In genomic region chr14:104724981-104725771, GRCh38 we compare ENCODE assay signal across 1 cellular context.
TF ChIP-seq lines count a peak whose summit lies in the region.

No MANE protein-coding gene starts in this region.

TF ChIP-seq in HEK293, 187 proteins besides CTCF, POLR2A, EP300 and RAD21 (continued from another document):
- TF ChIP-seq ZNF518A (tag by site-specific recombination; conservative IDR thresholded peaks at IDR 0.05; ENCODE audit: low read depth) (no peak), ZNF274 (IDR thresholded peaks at IDR 0.05; ENCODE audit: low read length) (no peak), ZNF274 (tag by site-specific recombination; IDR thresholded peaks at IDR 0.05; ENCODE audit: borderline replicate concordance) (no peak), ZBTB7A (tag by site-specific recombination; IDR thresholded peaks at IDR 0.05; ENCODE audit: low read depth) (0 out of 2 replicates have a peak, but pooled peaks have one; percentile 38), ZNF843 (tag by site-specific recombination; IDR thresholded peaks at IDR 0.05) (no peak), GLIS2 (tag by site-specific recombination; IDR thresholded peaks at IDR 0.05) (peak; percentile 36; the same call in 1 of the 2 replicates), REPIN1 (tag by site-specific recombination; IDR thresholded peaks at IDR 0.05; ENCODE audit: low read depth) (no peak), ZBTB10 (tag by site-specific recombination; IDR thresholded peaks at IDR 0.05) (0 out of 2 replicates have a peak, but pooled peaks have one; percentile 7), ZNF214 (tag by site-specific recombination; IDR thresholded peaks at IDR 0.05; ENCODE audit: borderline replicate concordance) (no peak), GLIS1 (tag by site-specific recombination; IDR thresholded peaks at IDR 0.05) (peak; percentile 88), BCL11A (tag by site-specific recombination; IDR thresholded peaks at IDR 0.05; ENCODE audit: low read depth) (peak; percentile 27; the same call in 1 of the 2 replicates), HIC1 (tag by site-specific recombination; IDR thresholded peaks at IDR 0.05) (peak; percentile 56; the same call in 1 of the 2 replicates), ZBTB11 (tag by site-specific recombination; conservative IDR thresholded peaks at IDR 0.05; ENCODE audit: low read depth) (no peak), GLI4 (tag by site-specific recombination; IDR thresholded peaks at IDR 0.05) (no peak), KLF8 (tag by site-specific recombination; IDR thresholded peaks at IDR 0.05) (no peak; the same call in 1 of the 2 replicates), BCL11B (tag by site-specific recombination; IDR thresholded peaks at IDR 0.05; ENCODE audit: low read depth) (peak; percentile 58; the same call in 1 of the 2 replicates), ZNF174 (tag by site-specific recombination; IDR thresholded peaks at IDR 0.05) (no peak), ZNF621 (tag by site-specific recombination; IDR thresholded peaks at IDR 0.05) (no peak)
